1 cellular context compared by ENCODE assay signal in genomic region chr7:151007469-151007898, GRCh38.
TF ChIP-seq lines count a peak whose summit lies in the region.

No MANE protein-coding gene starts in this region.

TF ChIP-seq in SK-N-SH, 30 proteins besides CTCF, POLR2A, EP300 and RAD21 (continued from another document):
- TF ChIP-seq, protein P1, sequence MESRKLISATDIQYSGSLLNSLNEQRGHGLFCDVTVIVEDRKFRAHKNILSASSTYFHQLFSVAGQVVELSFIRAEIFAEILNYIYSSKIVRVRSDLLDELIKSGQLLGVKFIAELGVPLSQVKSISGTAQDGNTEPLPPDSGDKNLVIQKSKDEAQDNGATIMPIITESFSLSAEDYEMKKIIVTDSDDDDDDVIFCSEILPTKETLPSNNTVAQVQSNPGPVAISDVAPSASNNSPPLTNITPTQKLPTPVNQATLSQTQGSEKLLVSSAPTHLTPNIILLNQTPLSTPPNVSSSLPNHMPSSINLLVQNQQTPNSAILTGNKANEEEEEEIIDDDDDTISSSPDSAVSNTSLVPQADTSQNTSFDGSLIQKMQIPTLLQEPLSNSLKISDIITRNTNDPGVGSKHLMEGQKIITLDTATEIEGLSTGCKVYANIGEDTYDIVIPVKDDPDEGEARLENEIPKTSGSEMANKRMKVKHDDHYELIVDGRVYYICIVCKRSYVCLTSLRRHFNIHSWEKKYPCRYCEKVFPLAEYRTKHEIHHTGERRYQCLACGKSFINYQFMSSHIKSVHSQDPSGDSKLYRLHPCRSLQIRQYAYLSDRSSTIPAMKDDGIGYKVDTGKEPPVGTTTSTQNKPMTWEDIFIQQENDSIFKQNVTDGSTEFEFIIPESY (IDR thresholded peaks at IDR 0.05; ENCODE audit: borderline replicate concordance, low read depth) = no peak
- TF ChIP-seq NRF1 (IDR thresholded peaks at IDR 0.05; ENCODE audit: low read depth, low read length) (no peak), TAF1 (IDR thresholded peaks at IDR 0.05; ENCODE audit: borderline replicate concordance, low read depth, low read length) (no peak), MEF2A (IDR thresholded peaks at IDR 0.05; ENCODE audit: borderline replicate concordance, low read depth) (no peak), TCF12 (IDR thresholded peaks at IDR 0.05) (no peak), IRF3 (IDR thresholded peaks at IDR 0.05; ENCODE audit: low read depth, low read length) (no peak), RFX5 (IDR thresholded peaks at IDR 0.05; ENCODE audit: low read length) (no peak), RXRA (IDR thresholded peaks at IDR 0.05; ENCODE audit: borderline replicate concordance, low read depth) (no peak), GATA2 (CRISPR knock-in tag; IDR thresholded peaks at IDR 0.05) (no peak)
- TF ChIP-seq, protein P2, sequence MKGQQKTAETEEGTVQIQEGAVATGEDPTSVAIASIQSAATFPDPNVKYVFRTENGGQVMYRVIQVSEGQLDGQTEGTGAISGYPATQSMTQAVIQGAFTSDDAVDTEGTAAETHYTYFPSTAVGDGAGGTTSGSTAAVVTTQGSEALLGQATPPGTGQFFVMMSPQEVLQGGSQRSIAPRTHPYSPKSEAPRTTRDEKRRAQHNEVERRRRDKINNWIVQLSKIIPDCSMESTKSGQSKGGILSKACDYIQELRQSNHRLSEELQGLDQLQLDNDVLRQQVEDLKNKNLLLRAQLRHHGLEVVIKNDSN (IDR thresholded peaks at IDR 0.05; ENCODE audit: borderline replicate concordance, low read depth) = no peak
- TF ChIP-seq, protein P3, sequence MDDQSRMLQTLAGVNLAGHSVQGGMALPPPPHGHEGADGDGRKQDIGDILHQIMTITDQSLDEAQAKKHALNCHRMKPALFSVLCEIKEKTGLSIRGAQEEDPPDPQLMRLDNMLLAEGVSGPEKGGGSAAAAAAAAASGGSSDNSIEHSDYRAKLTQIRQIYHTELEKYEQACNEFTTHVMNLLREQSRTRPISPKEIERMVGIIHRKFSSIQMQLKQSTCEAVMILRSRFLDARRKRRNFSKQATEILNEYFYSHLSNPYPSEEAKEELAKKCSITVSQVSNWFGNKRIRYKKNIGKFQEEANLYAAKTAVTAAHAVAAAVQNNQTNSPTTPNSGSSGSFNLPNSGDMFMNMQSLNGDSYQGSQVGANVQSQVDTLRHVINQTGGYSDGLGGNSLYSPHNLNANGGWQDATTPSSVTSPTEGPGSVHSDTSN (IDR thresholded peaks at IDR 0.05) = no peak
